ENCODE assay signal across 8 cellular contexts in genomic region chr13:109869312-109870237, GRCh38.
DNase-seq lines count a peak whose midpoint lies in the region; ATAC-seq and TF ChIP-seq lines count a peak whose summit lies in the region.

No MANE protein-coding gene starts in this region.

- H3K4me1 Mint-ChIP-seq in stimulated activated naive B cell treated with anti-CD40 and anti-IgM and Interleukin-4, amounts not matched to agents 10 μg/mL and 1 μg/mL and 100 μg/mL, for 72 hours: no peaks in the 10 kb centered on the region

- WGBS in smooth muscle cell (ENCODE audit: low lambda C conversion rate): 90% methylated on average over 43 of the region's 43 CpGs

- H3K79me2 ChIP-seq in smooth muscle cell (ENCODE audit: low read depth): no peaks in the 10 kb centered on the region

- intact Hi-C loops in breast epithelium (cut with DNase I; ENCODE audit: low total_unique reads): no loop called here
- intact Hi-C loops in left lung (cut with DNase I): no loop called here

- H3K27ac Mint-ChIP-seq in stimulated activated naive B cell treated with anti-CD40 and anti-IgM and Interleukin-4, amounts not matched to agents 10 μg/mL and 1 μg/mL and 100 μg/mL, for 72 hours: no peak overlapping the region

- H3K4me3 ChIP-seq in breast epithelium (peak overlapping the region; percentile 27 to 50 (median 41)), left lung (peak overlapping the region; percentile 12 to 24), smooth muscle cell (no peak overlapping the region)

- no peaks in the 10 kb centered on the region for H3F3A ChIP-seq in smooth muscle cell (ENCODE audit: low read depth)

- H3K9me3 ChIP-seq in breast epithelium: no peaks in the 10 kb centered on the region
- no peaks in the 10 kb centered on the region for H3K9me3 ChIP-seq in left lung
- H3K9me3 ChIP-seq in smooth muscle cell (replicated peaks; ENCODE audit: low read depth): no peaks in the 10 kb centered on the region

- peaks cover 35 to 36% of the 10 kb centered on the region in 2 donors for H3K27me3 Mint-ChIP-seq in stimulated activated naive B cell treated with anti-CD40 and anti-IgM and Interleukin-4, amounts not matched to agents 10 μg/mL and 1 μg/mL and 100 μg/mL, for 72 hours

- no peaks in the 10 kb centered on the region for H4K20me1 ChIP-seq in smooth muscle cell (ENCODE audit: low read depth)

- H3K9ac ChIP-seq in smooth muscle cell (ENCODE audit: low read depth): no peak overlapping the region

- H3K4me1 ChIP-seq in breast epithelium (no peaks in the 10 kb centered on the region), left lung (peaks cover 3 to 7% of the 10 kb centered on the region in 2 donors), smooth muscle cell (ENCODE audit: low read depth) (no peaks in the 10 kb centered on the region)

- ATAC-seq in left lung: peak; percentile 87
- ATAC-seq in stimulated activated naive B cell treated with anti-CD40 and anti-IgM and Interleukin-4, amounts not matched to agents 10 μg/mL and 1 μg/mL and 100 μg/mL, for 72 hours (replicated peaks): peak; percentile 66 to 84

- peak in 1 of 3 donors; percentile 26 for TF ChIP-seq CTCF in breast epithelium (IDR thresholded peaks at IDR 0.05)
- no peak for TF ChIP-seq CTCF in left lung (IDR thresholded peaks at IDR 0.05)
- TF ChIP-seq CTCF in smooth muscle cell (IDR thresholded peaks at IDR 0.05; ENCODE audit: borderline replicate concordance, insufficient read depth, poor library complexity, severe bottlenecking): no peak

- H3K27me3 ChIP-seq in breast epithelium: no peaks in the 10 kb centered on the region
- peaks cover 0 to 19% of the 10 kb centered on the region in 2 donors for H3K27me3 ChIP-seq in left lung
- peaks cover 4% of the 10 kb centered on the region for H3K27me3 ChIP-seq in smooth muscle cell (ENCODE audit: low read depth)

- no peak overlapping the region for H3K27ac ChIP-seq in breast epithelium
- peak overlapping the region; percentile 13 to 53 for H3K27ac ChIP-seq in left lung
- no peak overlapping the region for H3K27ac ChIP-seq in smooth muscle cell (ENCODE audit: low read depth)

- no peak for TF ChIP-seq POLR2A in breast epithelium (IDR thresholded peaks at IDR 0.05)

- no peak overlapping the region for H2AFZ ChIP-seq in smooth muscle cell (ENCODE audit: low read depth)

- no peaks in the 10 kb centered on the region for H3K36me3 Mint-ChIP-seq in stimulated activated naive B cell treated with anti-CD40 and anti-IgM and Interleukin-4, amounts not matched to agents 10 μg/mL and 1 μg/mL and 100 μg/mL, for 72 hours

- H3K36me3 ChIP-seq in breast epithelium (no peaks in the 10 kb centered on the region), left lung (no peaks in the 10 kb centered on the region), smooth muscle cell (ENCODE audit: low read depth) (no peaks in the 10 kb centered on the region)

- peak; percentile 21 for DNase-seq in stimulated activated CD4-positive, alpha-beta T cell treated with anti-CD3 and anti-CD28 coated beads, Interleukin-12 subunit alpha, Interleukin-12 subunit beta, amount 100 ng/mL, for 4 hours
- DNase-seq in stimulated activated CD4-positive, alpha-beta T cell treated with anti-CD3 and anti-CD28 coated beads, Interleukin-4, amount 100 ng/mL, for 24 hours: no peak
- DNase-seq in NCI-H69 (lab: John Stamatoyannopoulos, UW) (peak; percentile 87), breast epithelium (ENCODE audit: low spot score in 2 of 2) (peak; percentile 35 to 84), left lung (peak; percentile 60 to 84), HuH-7.5 (ENCODE audit: low spot score) (no peak), smooth muscle cell (lab: John Stamatoyannopoulos, UW; ENCODE audit: unreplicated experiment) (no peak)
- no peak for DNase-seq in stimulated activated naive B cell treated with anti-CD40 and anti-IgM and Interleukin-4, amounts not matched to agents 10 μg/mL and 1 μg/mL and 100 μg/mL, for 72 hours

- H3K4me3 Mint-ChIP-seq in stimulated activated naive B cell treated with anti-CD40 and anti-IgM and Interleukin-4, amounts not matched to agents 10 μg/mL and 1 μg/mL and 100 μg/mL, for 72 hours: peak overlapping the region; percentile 17 to 73

- H3K4me2 ChIP-seq in smooth muscle cell: no peak overlapping the region

- H3K9me3 Mint-ChIP-seq in stimulated activated naive B cell treated with anti-CD40 and anti-IgM and Interleukin-4, amounts not matched to agents 10 μg/mL and 1 μg/mL and 100 μg/mL, for 72 hours: no peaks in the 10 kb centered on the region

Comparison
In these comparisons a context has a peak if more than half of its experiments do, and no peak if none do; other contexts are left out.
1. DNase-seq: peak in stimulated activated CD4-positive, alpha-beta T cell treated with anti-CD3 and anti-CD28 coated beads, Interleukin-12 subunit alpha, Interleukin-12 subunit beta, amount 100 ng/mL, for 4 hours (single experiment), NCI-H69 (single experiment), breast epithelium (2 of 2) and left lung (2 of 2); none in stimulated activated CD4-positive, alpha-beta T cell treated with anti-CD3 and anti-CD28 coated beads, Interleukin-4, amount 100 ng/mL, for 24 hours (single experiment), stimulated activated naive B cell treated with anti-CD40 and anti-IgM and Interleukin-4, amounts not matched to agents 10 μg/mL and 1 μg/mL and 100 μg/mL, for 72 hours (single experiment), HuH-7.5 (single experiment) and smooth muscle cell (single experiment).
2. H3K27ac ChIP-seq: peak in left lung (2 of 2); none in breast epithelium (0 of 2) and smooth muscle cell (single experiment).